ENCODE assay signal across 10 cellular contexts in the genomic region with DNA sequence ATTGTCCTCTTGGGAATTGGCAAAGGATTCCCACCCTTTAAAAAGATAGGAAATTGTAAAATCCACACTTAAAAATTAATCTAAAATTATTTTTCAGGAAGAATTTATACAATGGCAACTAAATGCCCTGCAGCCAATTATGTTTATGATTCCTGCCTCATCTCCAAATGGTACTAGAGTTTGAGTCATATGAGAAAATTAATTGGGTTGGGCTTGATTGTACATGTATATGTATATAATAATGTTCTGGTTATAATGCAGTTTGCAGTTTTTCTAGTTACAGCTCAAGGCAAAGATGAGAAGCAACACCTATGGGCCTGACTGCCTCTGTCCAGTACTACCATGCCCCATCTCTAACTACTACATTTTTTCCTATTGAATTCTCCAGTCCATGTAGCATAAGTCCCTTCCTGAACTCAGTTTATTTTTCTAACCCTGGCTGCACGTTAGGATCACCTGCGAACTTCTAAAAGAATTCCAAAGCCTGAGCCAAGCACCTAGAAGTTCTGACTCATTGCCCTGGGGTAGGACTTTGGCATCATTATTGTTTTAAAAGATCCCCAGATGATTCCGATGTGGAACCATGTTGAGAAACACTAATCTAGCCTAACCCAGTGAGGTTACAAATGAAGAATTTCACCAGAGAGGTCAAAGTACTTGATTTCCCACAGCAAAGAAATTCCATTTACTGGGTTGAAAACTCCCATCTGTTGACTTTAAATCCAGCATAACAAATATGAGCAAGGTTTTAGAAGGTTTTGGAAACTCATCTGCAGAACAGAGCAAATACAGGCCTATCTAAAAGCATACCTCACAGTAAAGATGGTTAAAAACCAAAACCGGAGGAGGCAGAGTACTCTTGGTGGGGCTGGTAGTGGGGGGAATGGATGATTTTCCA. TPM values are rescaled to one million over a fixed set of nuclear protein-coding genes. Genes with fewer than 3 reads are reported as not detected.
DNase-seq lines count a peak whose midpoint lies in the region; ATAC-seq lines count a peak whose summit lies in the region.
"Had no signal": no experiment of that assay in that cellular context is flagged by ENCODE, and none has a peak within 500 bp of the region (broad histone marks: within the 10 kb centered on the region; RNA-seq: fewer than 3 reads in every experiment).

No MANE protein-coding gene starts in this region.

- peak overlapping the region; percentile 32 to 88 (median 61) for H3K4me3 Mint-ChIP-seq in naive thymus-derived CD4-positive, alpha-beta T cell

- peaks cover 0 to 4% (median 0%) of the 10 kb centered on the region in 11 donors for H3K9me3 Mint-ChIP-seq in naive thymus-derived CD4-positive, alpha-beta T cell

- CTCF ChIA-PET in naive thymus-derived CD4-positive, alpha-beta T cell (lab: Charles Lee) = interaction anchor here (0.8 to 1.7 kb wide), 3 partner anchors 14 to 307 kb away, joined by 3 to 5 read pairs (median 3); no protein-coding TSS in a partner anchor

- peaks cover 71% of the 10 kb centered on the region for H3K4me1 ChIP-seq in effector memory CD4-positive, alpha-beta T cell (ENCODE audit: control insufficient read depth, insufficient read depth, low read length, poor library complexity, severe bottlenecking)
- H3K4me1 ChIP-seq in naive thymus-derived CD4-positive, alpha-beta T cell (ENCODE audit: control insufficient read depth in 2 of 2, insufficient read depth in 2 of 2, low read length in 2 of 2) = peaks cover 76 to 99% of the 10 kb centered on the region in 2 donors

- peaks cover 67 to 100% (median 96%) of the 10 kb centered on the region in 7 donors for H3K4me1 Mint-ChIP-seq in naive thymus-derived CD4-positive, alpha-beta T cell

- peak overlapping the region; percentile 17 for H3K27ac ChIP-seq in effector memory CD4-positive, alpha-beta T cell (ENCODE audit: insufficient read depth, low read length, poor library complexity, severe bottlenecking)
- peak overlapping the region; percentile 68 for H3K27ac ChIP-seq in naive thymus-derived CD4-positive, alpha-beta T cell (ENCODE audit: low read depth, low read length)

- POLR2A ChIA-PET in naive thymus-derived CD4-positive, alpha-beta T cell (lab: Charles Lee) = interaction anchor here (1.3 to 27.4 kb wide), 5 partner anchors 9 to 39 kb away, joined by 4 to 853 read pairs (median 17); partner anchors contain the start of gene TGFBR2

- H3K36me3 ChIP-seq in MG63 = peaks cover 6% of the 10 kb centered on the region; the same call in 1 of the 2 replicates
- H3K36me3 ChIP-seq in effector memory CD4-positive, alpha-beta T cell (ENCODE audit: control insufficient read depth, insufficient read depth, low read length) = peaks cover 4% of the 10 kb centered on the region
- H3K36me3 ChIP-seq in naive thymus-derived CD4-positive, alpha-beta T cell (ENCODE audit: control insufficient read depth in 2 of 3, insufficient read depth in 3 of 3, low read length in 3 of 3) = peaks cover 0 to 11% (median 0%) of the 10 kb centered on the region in 3 experiments

- no peaks in the 10 kb centered on the region for H3K27me3 ChIP-seq in MG63
- H3K27me3 ChIP-seq in effector memory CD4-positive, alpha-beta T cell (replicated peaks; ENCODE audit: control insufficient read depth, insufficient read depth, low read length, poor library complexity, severe bottlenecking) = no peaks in the 10 kb centered on the region
- no peaks in the 10 kb centered on the region for H3K27me3 ChIP-seq in naive thymus-derived CD4-positive, alpha-beta T cell (ENCODE audit: control insufficient read depth in 2 of 2, insufficient read depth in 2 of 2, low read length in 2 of 2)

- no peak overlapping the region for H3K4me3 ChIP-seq in MG63
- H3K4me3 ChIP-seq in effector memory CD4-positive, alpha-beta T cell (ENCODE audit: insufficient read depth, low read depth, low read length, poor library complexity, severe bottlenecking) = no peak overlapping the region
- H3K4me3 ChIP-seq in naive thymus-derived CD4-positive, alpha-beta T cell (ENCODE audit: low read length) = no peak overlapping the region

- intact Hi-C loops in naive thymus-derived CD4-positive, alpha-beta T cell (cut with micrococcal nuclease) = loop anchor here (1.0 to 10.0 kb wide), 3 partner anchors 8 to 513 kb away; no protein-coding TSS in a partner anchor

- H3K27ac Mint-ChIP-seq in naive thymus-derived CD4-positive, alpha-beta T cell = peak overlapping the region; percentile 84 to 98 (median 96)

- no peaks in the 10 kb centered on the region for H3K27me3 Mint-ChIP-seq in naive thymus-derived CD4-positive, alpha-beta T cell

- ATAC-seq in naive thymus-derived CD4-positive, alpha-beta T cell = no peak
- ATAC-seq in GM21528 (IDR thresholded peaks at IDR 0.05; ENCODE audit: low FRiP score, unreplicated experiment) = no peak
- no peak for ATAC-seq in HG03432 (IDR thresholded peaks at IDR 0.05; ENCODE audit: unreplicated experiment)

- H3K9me3 ChIP-seq in MG63 = no peaks in the 10 kb centered on the region; the same call in 1 of the 2 replicates
- no peaks in the 10 kb centered on the region for H3K9me3 ChIP-seq in effector memory CD4-positive, alpha-beta T cell (ENCODE audit: control insufficient read depth, low read length)
- no peaks in the 10 kb centered on the region for H3K9me3 ChIP-seq in naive thymus-derived CD4-positive, alpha-beta T cell (ENCODE audit: control insufficient read depth in 2 of 3, low read length in 3 of 3)

- H3K36me3 Mint-ChIP-seq in naive thymus-derived CD4-positive, alpha-beta T cell = peaks cover 14 to 51% (median 41%) of the 10 kb centered on the region in 5 donors

- peak; percentile 20 for DNase-seq in AG08396 (ENCODE audit: low spot score)
- DNase-seq in MG63 = peak; percentile 2
- no peak for DNase-seq in effector memory CD4-positive, alpha-beta T cell
- DNase-seq in naive thymus-derived CD4-positive, alpha-beta T cell = no peak
- DNase-seq in SK-N-DZ (ENCODE audit: low spot score) = no peak
- no peak for DNase-seq in DMS114 treated with DMSO at 0.1 percent for 48 hours (lab: John Stamatoyannopoulos, UW; ENCODE audit: unreplicated experiment)
- DNase-seq: SHP77; stimulated activated CD4-positive, alpha-beta T cell treated with anti-CD3 and anti-CD28 coated beads, Interleukin-4, amount 100 ng/mL, for 24 hours had no signal

RNA-seq across cellular contexts. Expression of gene TGFBR2, which starts 19.4 kb away (rescaled TPM):
- total RNA-seq in MG63 (2014; rRNA removed; shearing (Covaris generic); ENCODE audit: low replicate concordance) = 28.9 and 32.1 TPM in 2 replicates
- total RNA-seq in naive thymus-derived CD4-positive, alpha-beta T cell = 100 to 1,000 TPM in 4 of 5 experiments, 10 to 100 TPM in 1; 63.0 to 171 (median 155) TPM
- 100 to 1,000 TPM; 150 to 263 TPM for polyA plus RNA-seq in naive thymus-derived CD4-positive, alpha-beta T cell
- 0.49 and 0.83 TPM in 2 replicates for polyA plus RNA-seq in SK-N-DZ (2014; cell fraction: cytosol; rRNA removed)
- 0.53 and 1.6 TPM in 2 replicates for polyA plus RNA-seq in SK-N-DZ (2014; cell fraction: nucleus; rRNA removed)

Comparison
In these comparisons a context has a peak if more than half of its experiments do, and no peak if none do; other contexts are left out.
1. DNase-seq: peak in AG08396 (single experiment) and MG63 (single experiment); none in effector memory CD4-positive, alpha-beta T cell (0 of 3), naive thymus-derived CD4-positive, alpha-beta T cell (0 of 9), SK-N-DZ (single experiment) and DMS114 treated with DMSO at 0.1 percent for 48 hours (single experiment).